ENCODE assay signal across 8 cellular contexts in genomic region chr4:2792711-2793577, GRCh38. TPM values are rescaled to one million over a fixed set of nuclear protein-coding genes. Genes with fewer than 3 reads are reported as not detected.
DNase-seq lines count a peak whose midpoint lies in the region; ATAC-seq and TF ChIP-seq lines count a peak whose summit lies in the region.

A gene with protein sequence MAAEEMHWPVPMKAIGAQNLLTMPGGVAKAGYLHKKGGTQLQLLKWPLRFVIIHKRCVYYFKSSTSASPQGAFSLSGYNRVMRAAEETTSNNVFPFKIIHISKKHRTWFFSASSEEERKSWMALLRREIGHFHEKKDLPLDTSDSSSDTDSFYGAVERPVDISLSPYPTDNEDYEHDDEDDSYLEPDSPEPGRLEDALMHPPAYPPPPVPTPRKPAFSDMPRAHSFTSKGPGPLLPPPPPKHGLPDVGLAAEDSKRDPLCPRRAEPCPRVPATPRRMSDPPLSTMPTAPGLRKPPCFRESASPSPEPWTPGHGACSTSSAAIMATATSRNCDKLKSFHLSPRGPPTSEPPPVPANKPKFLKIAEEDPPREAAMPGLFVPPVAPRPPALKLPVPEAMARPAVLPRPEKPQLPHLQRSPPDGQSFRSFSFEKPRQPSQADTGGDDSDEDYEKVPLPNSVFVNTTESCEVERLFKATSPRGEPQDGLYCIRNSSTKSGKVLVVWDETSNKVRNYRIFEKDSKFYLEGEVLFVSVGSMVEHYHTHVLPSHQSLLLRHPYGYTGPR (plus strand): TSS chr4:2793085. CDS start chr4:2820618, 27,533 bp downstream.

- WGBS in spleen, 5 donors = 9 to 50% (median 13%) methylated on average over 2 to 103 of the region's 103 CpGs

- H3K36me3 Mint-ChIP-seq in T-helper 2 cell treated with Interferon-gamma antibody and Interleukin-4, amounts not matched to agents 5 μg/mL and 100 μg/mL, for 36 hours (ENCODE audit: low read depth) = no peaks in the 10 kb centered on the region

- H3K4me1 Mint-ChIP-seq in T-helper 2 cell treated with Interferon-gamma antibody and Interleukin-4, amounts not matched to agents 5 μg/mL and 100 μg/mL, for 36 hours (ENCODE audit: low read depth) = peaks cover 16% of the 10 kb centered on the region

- DNase-seq in EL = peak; percentile 81
- DNase-seq in HT1080 (ENCODE audit: low read depth) = no peak
- DNase-seq in T-helper 2 cell treated with Interferon-gamma antibody and Interleukin-4, amounts not matched to agents 5 μg/mL and 100 μg/mL, for 36 hours (ENCODE audit: low spot score) = peak; percentile 54
- peak; percentile 40 for DNase-seq in central memory CD4-positive, alpha-beta T cell
- peak; percentile 63 for DNase-seq in iris pigment epithelial cell (ENCODE audit: low read depth)
- peak; percentile 95 for DNase-seq in spleen
- no peak for DNase-seq in superior temporal gyrus (ENCODE audit: extremely low spot score)

- H3K4me3 ChIP-seq in spleen = peak within 1 kb of the TSS; percentile 58 to 78 (median 70)

- H3K4me3 Mint-ChIP-seq in T-helper 2 cell treated with Interferon-gamma antibody and Interleukin-4, amounts not matched to agents 5 μg/mL and 100 μg/mL, for 36 hours = peak within 1 kb of the TSS; percentile 79

- peak within 1 kb of the TSS; percentile 15 for H3K27ac Mint-ChIP-seq in T-helper 2 cell treated with Interferon-gamma antibody and Interleukin-4, amounts not matched to agents 5 μg/mL and 100 μg/mL, for 36 hours

- H3K9me3 ChIP-seq in spleen = no peaks in the 10 kb centered on the region

- no peaks in the 10 kb centered on the region for H3K27me3 Mint-ChIP-seq in T-helper 2 cell treated with Interferon-gamma antibody and Interleukin-4, amounts not matched to agents 5 μg/mL and 100 μg/mL, for 36 hours (ENCODE audit: low read depth)

- TF ChIP-seq POLR2A in spleen (IDR thresholded peaks at IDR 0.05) = peak in 1 of 3 donors; percentile 13

- no peaks in the 10 kb centered on the region for H3K9me3 Mint-ChIP-seq in T-helper 2 cell treated with Interferon-gamma antibody and Interleukin-4, amounts not matched to agents 5 μg/mL and 100 μg/mL, for 36 hours

- H3K27me3 ChIP-seq in spleen (replicated peaks in 1 of 7) = no peaks in the 10 kb centered on the region

- intact Hi-C loops in spleen (cut with DNase I; ENCODE audit: low total_unique reads) = no loop called here

- peak in 2 of 11 experiments; percentile 11 to 19 for TF ChIP-seq CTCF in spleen (IDR thresholded peaks at IDR 0.05 in 8 of 11, conservative IDR thresholded peaks at IDR 0.05 in 3 of 11)

- peak within 1 kb of the TSS; percentile 77 to 98 (median 88) for H3K27ac ChIP-seq in spleen

- peaks cover 52 to 96% (median 87%) of the 10 kb centered on the region in 6 donors for H3K4me1 ChIP-seq in spleen

- no peak for ATAC-seq in HG03442 (IDR thresholded peaks at IDR 0.05; ENCODE audit: unreplicated experiment)

- peaks cover 0 to 26% (median 0%) of the 10 kb centered on the region in 6 donors for H3K36me3 ChIP-seq in spleen

RNA-seq across cellular contexts. Expression of the gene that starts here (rescaled TPM):
- 25.3 and 35.1 TPM in 2 replicates for total RNA-seq in HT1080 (2014; rRNA removed; shearing (Covaris generic))
- polyA plus RNA-seq in HT1080 (2015; cell fraction: cytosol; rRNA removed) = 13.9 and 14.8 TPM in 2 replicates
- 64.3 and 75.6 TPM in 2 replicates for polyA plus RNA-seq in HT1080 (2015; cell fraction: nucleus; rRNA removed)
- total RNA-seq in spleen = 100 to 1,000 TPM; 150 to 295 (median 265) TPM
- polyA plus RNA-seq in spleen = 100 to 1,000 TPM in 1 of 3 donors, 10 to 100 TPM in 2; 42.0 to 138 (median 43.5) TPM

Comparison
In these comparisons a context has a peak if more than half of its experiments do, and no peak if none do; other contexts are left out.
1. DNase-seq: peak in EL (single experiment), T-helper 2 cell treated with Interferon-gamma antibody and Interleukin-4, amounts not matched to agents 5 μg/mL and 100 μg/mL, for 36 hours (single experiment), central memory CD4-positive, alpha-beta T cell (single experiment), iris pigment epithelial cell (single experiment) and spleen (single experiment); none in HT1080 (single experiment) and superior temporal gyrus (single experiment).